ENCODE assay signal across 14 cellular contexts in genomic region chr10:129962092-129962494, GRCh38. TPM values are rescaled to one million over a fixed set of nuclear protein-coding genes. Genes with fewer than 3 reads are reported as not detected.
A peak's percentile ranks its signal among the peaks of the same experiment; 100 is the strongest.
DNase-seq lines count a peak whose midpoint lies in the region; ATAC-seq and TF ChIP-seq lines count a peak whose summit lies in the region.
"Had no signal": no experiment of that assay in that cellular context is flagged by ENCODE, and none has a peak within 500 bp of the region (broad histone marks: within the 10 kb centered on the region; RNA-seq: fewer than 3 reads in every experiment).

No MANE protein-coding gene starts in this region.

- H3K27me3 ChIP-seq in ACC112 (ENCODE audit: insufficient read depth, low read length) (peaks cover 21% of the 10 kb centered on the region), adipocyte (replicated peaks; ENCODE audit: control insufficient read depth, insufficient read depth, low read length) (no peaks in the 10 kb centered on the region), MM.1S (replicated peaks; ENCODE audit: insufficient read depth, low read length) (no peaks in the 10 kb centered on the region)

- H3K4me1 Mint-ChIP-seq in natural killer cell treated with Interleukin-12 subunit alpha and Interleukin-12 subunit beta and Interleukin-15 and Interleukin-18, amount 100 ng/mL, for 72 hours (ENCODE audit: low read depth in 2 of 2), result peaks cover 12 to 18% of the 10 kb centered on the region in 2 donors

- H3K36me3 ChIP-seq in ACC112 (ENCODE audit: insufficient read depth, low read length), result no peaks in the 10 kb centered on the region
- no peaks in the 10 kb centered on the region for H3K36me3 ChIP-seq in adipocyte (ENCODE audit: control insufficient read depth, insufficient read depth, low read length, severe bottlenecking)
- H3K36me3 ChIP-seq in MM.1S (replicated peaks; ENCODE audit: insufficient read depth, low read length), result no peaks in the 10 kb centered on the region
- H3K36me3 ChIP-seq: ovary, SJSA1 had no signal

- no peaks in the 10 kb centered on the region for H3K9me3 Mint-ChIP-seq in natural killer cell treated with Interleukin-12 subunit alpha and Interleukin-12 subunit beta and Interleukin-15 and Interleukin-18, amount 100 ng/mL, for 72 hours

- H3K36me3 Mint-ChIP-seq in natural killer cell treated with Interleukin-12 subunit alpha and Interleukin-12 subunit beta and Interleukin-15 and Interleukin-18, amount 100 ng/mL, for 72 hours, result peaks cover 5% of the 10 kb centered on the region

- DNase-seq in Daoy (ENCODE audit: low read depth), result peak; percentile 67
- DNase-seq in adipocyte (ENCODE audit: low read depth), result no peak
- DNase-seq in natural killer cell treated with Interleukin-12 subunit alpha and Interleukin-12 subunit beta and Interleukin-15 and Interleukin-18, amount 100 ng/mL, for 72 hours (ENCODE audit: low spot score), result no peak
- no peak for DNase-seq in MM.1S
- DNase-seq in SW480 (ENCODE audit: low spot score), result no peak
- no peak for DNase-seq in RKO (ENCODE audit: low spot score)
- DNase-seq in NCI-H226, result no peak
- DNase-seq: Calu3, cortex of kidney, NCI-H2107, ovary had no signal

- no peak for ATAC-seq in natural killer cell treated with Interleukin-12 subunit alpha and Interleukin-12 subunit beta and Interleukin-15 and Interleukin-18, amount 100 ng/mL, for 72 hours
- ATAC-seq: HCT116 had no signal

- H3K4me1 ChIP-seq in ACC112 (ENCODE audit: control insufficient read depth, insufficient read depth, low read length, unreplicated experiment) (peaks cover 4% of the 10 kb centered on the region), adipocyte (ENCODE audit: control insufficient read depth, insufficient read depth, low read length) (peaks cover 13% of the 10 kb centered on the region), MM.1S (ENCODE audit: low read length) (no peaks in the 10 kb centered on the region)

- H3K4me2 ChIP-seq in MM.1S (ENCODE audit: low read depth, low read length), result no peak overlapping the region

- H3K27ac ChIP-seq in ACC112 (ENCODE audit: low read depth, low read length) (peak overlapping the region; percentile 59), MM.1S (ENCODE audit: low read length) (no peak overlapping the region)
- H3K27ac ChIP-seq: ovary, SJSA1 had no signal

- H3K27ac Mint-ChIP-seq in natural killer cell treated with Interleukin-12 subunit alpha and Interleukin-12 subunit beta and Interleukin-15 and Interleukin-18, amount 100 ng/mL, for 72 hours, result no peak overlapping the region

- H3K4me3 ChIP-seq in ACC112 (ENCODE audit: low read depth, low read length) (peak overlapping the region; percentile 96), adipocyte (ENCODE audit: low read length) (peak overlapping the region; percentile 94), MM.1S (ENCODE audit: low read length) (no peak overlapping the region)
- H3K4me3 ChIP-seq: SJSA1 had no signal

- H3K4me3 Mint-ChIP-seq in natural killer cell treated with Interleukin-12 subunit alpha and Interleukin-12 subunit beta and Interleukin-15 and Interleukin-18, amount 100 ng/mL, for 72 hours, result peak overlapping the region; percentile 49

- no peaks in the 10 kb centered on the region for H3F3A ChIP-seq in MM.1S (ENCODE audit: insufficient read depth, low read length)

- no peak for TF ChIP-seq CTCF in MM.1S (IDR thresholded peaks at IDR 0.05; ENCODE audit: low read length)

- H3K9ac ChIP-seq in adipocyte (ENCODE audit: low read length) (peak overlapping the region; percentile 96), MM.1S (ENCODE audit: low read length) (no peak overlapping the region)

- H3K27me3 Mint-ChIP-seq in natural killer cell treated with Interleukin-12 subunit alpha and Interleukin-12 subunit beta and Interleukin-15 and Interleukin-18, amount 100 ng/mL, for 72 hours, result peaks cover 37 to 61% of the 10 kb centered on the region in 2 donors

- H4K20me1 ChIP-seq in MM.1S (ENCODE audit: insufficient read depth, low read length), result no peaks in the 10 kb centered on the region

- peaks cover 56% of the 10 kb centered on the region for H3K79me2 ChIP-seq in ACC112 (ENCODE audit: control insufficient read depth, insufficient read depth, low read length, unreplicated experiment)
- H3K79me2 ChIP-seq in MM.1S (ENCODE audit: low read length), result no peaks in the 10 kb centered on the region

- H3K9me3 ChIP-seq in adipocyte (ENCODE audit: control insufficient read depth, low read length), result no peaks in the 10 kb centered on the region
- H3K9me3 ChIP-seq in MM.1S (replicated peaks; ENCODE audit: insufficient read depth, low read length), result no peaks in the 10 kb centered on the region
- H3K9me3 ChIP-seq: ovary had no signal

- H3K9me2 ChIP-seq in MM.1S (replicated peaks; ENCODE audit: insufficient read depth, low read length), result no peaks in the 10 kb centered on the region

- H2AFZ ChIP-seq in ACC112 (ENCODE audit: low read length, unreplicated experiment) (peak overlapping the region; percentile 37), MM.1S (ENCODE audit: low read length) (no peak overlapping the region)

RNA-seq across cellular contexts. Expression of gene EBF3, which starts 2.0 kb away (rescaled TPM):
- total RNA-seq in Daoy (2014; rRNA removed; shearing (Covaris generic)), result 1.1 and 3.4 TPM in 2 replicates
- not detected for total RNA-seq in natural killer cell treated with Interleukin-12 subunit alpha and Interleukin-12 subunit beta and Interleukin-15 and Interleukin-18, amount 100 ng/mL, for 72 hours
- total RNA-seq: Calu3, SJSA1 had no signal
